1 cellular context compared by ENCODE assay signal in the genomic region with DNA sequence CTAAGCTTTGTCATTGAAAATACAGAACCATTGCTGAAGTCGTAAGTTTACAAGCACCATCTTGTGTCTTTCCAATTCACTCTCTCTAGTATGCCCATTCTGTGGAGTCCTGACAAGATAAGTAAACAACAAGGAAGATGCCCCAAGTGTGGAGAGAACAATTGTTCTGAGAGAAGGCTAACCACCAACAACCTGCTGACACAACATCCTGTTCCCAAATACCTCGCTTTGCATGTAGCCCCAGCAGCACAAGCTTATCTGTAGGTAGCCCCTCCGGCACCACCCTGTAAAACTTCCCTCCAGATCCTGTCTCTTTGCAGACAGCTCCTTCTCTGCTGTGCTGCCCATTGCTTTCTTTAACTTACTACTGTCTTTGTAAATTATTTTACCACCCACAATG.
TF ChIP-seq lines count a peak whose summit lies in the region.

No MANE protein-coding gene starts in this region.

TF ChIP-seq in WTC11, 78 proteins besides CTCF, POLR2A, EP300 and RAD21 (continued from another document):
- TF ChIP-seq, protein P1, sequence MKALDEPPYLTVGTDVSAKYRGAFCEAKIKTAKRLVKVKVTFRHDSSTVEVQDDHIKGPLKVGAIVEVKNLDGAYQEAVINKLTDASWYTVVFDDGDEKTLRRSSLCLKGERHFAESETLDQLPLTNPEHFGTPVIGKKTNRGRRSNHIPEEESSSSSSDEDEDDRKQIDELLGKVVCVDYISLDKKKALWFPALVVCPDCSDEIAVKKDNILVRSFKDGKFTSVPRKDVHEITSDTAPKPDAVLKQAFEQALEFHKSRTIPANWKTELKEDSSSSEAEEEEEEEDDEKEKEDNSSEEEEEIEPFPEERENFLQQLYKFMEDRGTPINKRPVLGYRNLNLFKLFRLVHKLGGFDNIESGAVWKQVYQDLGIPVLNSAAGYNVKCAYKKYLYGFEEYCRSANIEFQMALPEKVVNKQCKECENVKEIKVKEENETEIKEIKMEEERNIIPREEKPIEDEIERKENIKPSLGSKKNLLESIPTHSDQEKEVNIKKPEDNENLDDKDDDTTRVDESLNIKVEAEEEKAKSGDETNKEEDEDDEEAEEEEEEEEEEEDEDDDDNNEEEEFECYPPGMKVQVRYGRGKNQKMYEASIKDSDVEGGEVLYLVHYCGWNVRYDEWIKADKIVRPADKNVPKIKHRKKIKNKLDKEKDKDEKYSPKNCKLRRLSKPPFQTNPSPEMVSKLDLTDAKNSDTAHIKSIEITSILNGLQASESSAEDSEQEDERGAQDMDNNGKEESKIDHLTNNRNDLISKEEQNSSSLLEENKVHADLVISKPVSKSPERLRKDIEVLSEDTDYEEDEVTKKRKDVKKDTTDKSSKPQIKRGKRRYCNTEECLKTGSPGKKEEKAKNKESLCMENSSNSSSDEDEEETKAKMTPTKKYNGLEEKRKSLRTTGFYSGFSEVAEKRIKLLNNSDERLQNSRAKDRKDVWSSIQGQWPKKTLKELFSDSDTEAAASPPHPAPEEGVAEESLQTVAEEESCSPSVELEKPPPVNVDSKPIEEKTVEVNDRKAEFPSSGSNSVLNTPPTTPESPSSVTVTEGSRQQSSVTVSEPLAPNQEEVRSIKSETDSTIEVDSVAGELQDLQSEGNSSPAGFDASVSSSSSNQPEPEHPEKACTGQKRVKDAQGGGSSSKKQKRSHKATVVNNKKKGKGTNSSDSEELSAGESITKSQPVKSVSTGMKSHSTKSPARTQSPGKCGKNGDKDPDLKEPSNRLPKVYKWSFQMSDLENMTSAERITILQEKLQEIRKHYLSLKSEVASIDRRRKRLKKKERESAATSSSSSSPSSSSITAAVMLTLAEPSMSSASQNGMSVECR (CRISPR knock-in tag; IDR thresholded peaks at IDR 0.05; ENCODE audit: borderline replicate concordance) = no peak
- TF ChIP-seq, protein P2, sequence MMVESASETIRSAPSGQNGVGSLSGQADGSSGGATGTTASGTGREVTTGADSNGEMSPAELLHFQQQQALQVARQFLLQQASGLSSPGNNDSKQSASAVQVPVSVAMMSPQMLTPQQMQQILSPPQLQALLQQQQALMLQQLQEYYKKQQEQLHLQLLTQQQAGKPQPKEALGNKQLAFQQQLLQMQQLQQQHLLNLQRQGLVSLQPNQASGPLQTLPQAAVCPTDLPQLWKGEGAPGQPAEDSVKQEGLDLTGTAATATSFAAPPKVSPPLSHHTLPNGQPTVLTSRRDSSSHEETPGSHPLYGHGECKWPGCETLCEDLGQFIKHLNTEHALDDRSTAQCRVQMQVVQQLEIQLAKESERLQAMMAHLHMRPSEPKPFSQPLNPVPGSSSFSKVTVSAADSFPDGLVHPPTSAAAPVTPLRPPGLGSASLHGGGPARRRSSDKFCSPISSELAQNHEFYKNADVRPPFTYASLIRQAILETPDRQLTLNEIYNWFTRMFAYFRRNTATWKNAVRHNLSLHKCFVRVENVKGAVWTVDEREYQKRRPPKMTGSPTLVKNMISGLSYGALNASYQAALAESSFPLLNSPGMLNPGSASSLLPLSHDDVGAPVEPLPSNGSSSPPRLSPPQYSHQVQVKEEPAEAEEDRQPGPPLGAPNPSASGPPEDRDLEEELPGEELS (CRISPR knock-in tag; IDR thresholded peaks at IDR 0.05) = peak; percentile 80; the same call in 1 of the 2 replicates
